In the genomic region with DNA sequence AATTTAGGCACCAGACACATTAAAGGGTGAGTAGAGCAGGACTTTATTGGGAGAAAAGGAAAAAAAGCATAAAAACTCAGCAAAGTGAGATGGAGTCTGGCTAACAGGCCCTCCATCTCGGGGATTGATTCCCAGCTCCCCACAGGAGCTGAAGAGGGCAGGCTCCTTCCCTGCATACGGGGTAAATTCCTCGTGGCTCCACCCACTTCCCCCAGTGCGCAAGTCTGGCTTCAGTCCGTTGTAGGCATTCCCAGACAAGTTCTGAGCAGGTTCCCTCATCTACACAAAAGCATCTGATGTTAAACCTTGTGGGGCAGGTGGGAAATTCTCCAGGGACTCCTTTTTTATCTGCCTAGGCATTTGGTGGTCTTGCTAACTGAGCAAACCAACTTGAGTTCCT, we compare ENCODE assay signal across 3 cellular contexts.
TF ChIP-seq lines count a peak whose summit lies in the region.

No MANE protein-coding gene starts in this region.

TF ChIP-seq in GM23338, 12 proteins besides CTCF, POLR2A, EP300 and RAD21:
- no peak for TF ChIP-seq NANOG (IDR thresholded peaks at IDR 0.05; ENCODE audit: borderline replicate concordance)
- TF ChIP-seq POLR2AphosphoS5 (IDR thresholded peaks at IDR 0.05; ENCODE audit: low read depth) = no peak
- no peak for TF ChIP-seq CREB1 (CRISPR knock-in tag; IDR thresholded peaks at IDR 0.05; ENCODE audit: low read depth)
- no peak for TF ChIP-seq STAT1 (IDR thresholded peaks at IDR 0.05; ENCODE audit: unreplicated experiment)
- no peak for TF ChIP-seq ZNF331 (CRISPR knock-in tag; IDR thresholded peaks at IDR 0.05; ENCODE audit: low read depth)
- TF ChIP-seq, protein P1, sequence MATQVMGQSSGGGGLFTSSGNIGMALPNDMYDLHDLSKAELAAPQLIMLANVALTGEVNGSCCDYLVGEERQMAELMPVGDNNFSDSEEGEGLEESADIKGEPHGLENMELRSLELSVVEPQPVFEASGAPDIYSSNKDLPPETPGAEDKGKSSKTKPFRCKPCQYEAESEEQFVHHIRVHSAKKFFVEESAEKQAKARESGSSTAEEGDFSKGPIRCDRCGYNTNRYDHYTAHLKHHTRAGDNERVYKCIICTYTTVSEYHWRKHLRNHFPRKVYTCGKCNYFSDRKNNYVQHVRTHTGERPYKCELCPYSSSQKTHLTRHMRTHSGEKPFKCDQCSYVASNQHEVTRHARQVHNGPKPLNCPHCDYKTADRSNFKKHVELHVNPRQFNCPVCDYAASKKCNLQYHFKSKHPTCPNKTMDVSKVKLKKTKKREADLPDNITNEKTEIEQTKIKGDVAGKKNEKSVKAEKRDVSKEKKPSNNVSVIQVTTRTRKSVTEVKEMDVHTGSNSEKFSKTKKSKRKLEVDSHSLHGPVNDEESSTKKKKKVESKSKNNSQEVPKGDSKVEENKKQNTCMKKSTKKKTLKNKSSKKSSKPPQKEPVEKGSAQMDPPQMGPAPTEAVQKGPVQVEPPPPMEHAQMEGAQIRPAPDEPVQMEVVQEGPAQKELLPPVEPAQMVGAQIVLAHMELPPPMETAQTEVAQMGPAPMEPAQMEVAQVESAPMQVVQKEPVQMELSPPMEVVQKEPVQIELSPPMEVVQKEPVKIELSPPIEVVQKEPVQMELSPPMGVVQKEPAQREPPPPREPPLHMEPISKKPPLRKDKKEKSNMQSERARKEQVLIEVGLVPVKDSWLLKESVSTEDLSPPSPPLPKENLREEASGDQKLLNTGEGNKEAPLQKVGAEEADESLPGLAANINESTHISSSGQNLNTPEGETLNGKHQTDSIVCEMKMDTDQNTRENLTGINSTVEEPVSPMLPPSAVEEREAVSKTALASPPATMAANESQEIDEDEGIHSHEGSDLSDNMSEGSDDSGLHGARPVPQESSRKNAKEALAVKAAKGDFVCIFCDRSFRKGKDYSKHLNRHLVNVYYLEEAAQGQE (IDR thresholded peaks at IDR 0.05; ENCODE audit: unreplicated experiment) = no peak
- TF ChIP-seq JUNB (IDR thresholded peaks at IDR 0.05; ENCODE audit: unreplicated experiment) = no peak
TF ChIP-seq in GM23338: peak in this region for 0.

TF ChIP-seq in WTC11, 78 proteins besides CTCF, POLR2A, EP300 and RAD21 (continues in another document):
- TF ChIP-seq SOX15 (CRISPR knock-in tag; IDR thresholded peaks at IDR 0.05) (no peak), CBFB (CRISPR knock-in tag; IDR thresholded peaks at IDR 0.05; ENCODE audit: low read depth) (no peak), GTF2I (CRISPR knock-in tag; conservative IDR thresholded peaks at IDR 0.05) (no peak), EMX1 (CRISPR knock-in tag; IDR thresholded peaks at IDR 0.05) (no peak), ESRRA (CRISPR knock-in tag; IDR thresholded peaks at IDR 0.05; ENCODE audit: borderline replicate concordance) (no peak), ZNF423 (CRISPR knock-in tag; IDR thresholded peaks at IDR 0.05) (no peak), CREM (CRISPR knock-in tag; IDR thresholded peaks at IDR 0.05) (no peak), SMAD4 (CRISPR knock-in tag; IDR thresholded peaks at IDR 0.05) (no peak), CREB1 (CRISPR knock-in tag; IDR thresholded peaks at IDR 0.05) (no peak), PRRX2 (CRISPR knock-in tag; IDR thresholded peaks at IDR 0.05) (no peak)
- TF ChIP-seq, protein P2, sequence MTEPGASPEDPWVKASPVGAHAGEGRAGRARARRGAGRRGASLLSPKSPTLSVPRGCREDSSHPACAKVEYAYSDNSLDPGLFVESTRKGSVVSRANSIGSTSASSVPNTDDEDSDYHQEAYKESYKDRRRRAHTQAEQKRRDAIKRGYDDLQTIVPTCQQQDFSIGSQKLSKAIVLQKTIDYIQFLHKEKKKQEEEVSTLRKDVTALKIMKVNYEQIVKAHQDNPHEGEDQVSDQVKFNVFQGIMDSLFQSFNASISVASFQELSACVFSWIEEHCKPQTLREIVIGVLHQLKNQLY (CRISPR knock-in tag; IDR thresholded peaks at IDR 0.05) = no peak
- TF ChIP-seq, protein P3, sequence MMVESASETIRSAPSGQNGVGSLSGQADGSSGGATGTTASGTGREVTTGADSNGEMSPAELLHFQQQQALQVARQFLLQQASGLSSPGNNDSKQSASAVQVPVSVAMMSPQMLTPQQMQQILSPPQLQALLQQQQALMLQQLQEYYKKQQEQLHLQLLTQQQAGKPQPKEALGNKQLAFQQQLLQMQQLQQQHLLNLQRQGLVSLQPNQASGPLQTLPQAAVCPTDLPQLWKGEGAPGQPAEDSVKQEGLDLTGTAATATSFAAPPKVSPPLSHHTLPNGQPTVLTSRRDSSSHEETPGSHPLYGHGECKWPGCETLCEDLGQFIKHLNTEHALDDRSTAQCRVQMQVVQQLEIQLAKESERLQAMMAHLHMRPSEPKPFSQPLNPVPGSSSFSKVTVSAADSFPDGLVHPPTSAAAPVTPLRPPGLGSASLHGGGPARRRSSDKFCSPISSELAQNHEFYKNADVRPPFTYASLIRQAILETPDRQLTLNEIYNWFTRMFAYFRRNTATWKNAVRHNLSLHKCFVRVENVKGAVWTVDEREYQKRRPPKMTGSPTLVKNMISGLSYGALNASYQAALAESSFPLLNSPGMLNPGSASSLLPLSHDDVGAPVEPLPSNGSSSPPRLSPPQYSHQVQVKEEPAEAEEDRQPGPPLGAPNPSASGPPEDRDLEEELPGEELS (CRISPR knock-in tag; IDR thresholded peaks at IDR 0.05) = no peak
- TF ChIP-seq, protein P4, sequence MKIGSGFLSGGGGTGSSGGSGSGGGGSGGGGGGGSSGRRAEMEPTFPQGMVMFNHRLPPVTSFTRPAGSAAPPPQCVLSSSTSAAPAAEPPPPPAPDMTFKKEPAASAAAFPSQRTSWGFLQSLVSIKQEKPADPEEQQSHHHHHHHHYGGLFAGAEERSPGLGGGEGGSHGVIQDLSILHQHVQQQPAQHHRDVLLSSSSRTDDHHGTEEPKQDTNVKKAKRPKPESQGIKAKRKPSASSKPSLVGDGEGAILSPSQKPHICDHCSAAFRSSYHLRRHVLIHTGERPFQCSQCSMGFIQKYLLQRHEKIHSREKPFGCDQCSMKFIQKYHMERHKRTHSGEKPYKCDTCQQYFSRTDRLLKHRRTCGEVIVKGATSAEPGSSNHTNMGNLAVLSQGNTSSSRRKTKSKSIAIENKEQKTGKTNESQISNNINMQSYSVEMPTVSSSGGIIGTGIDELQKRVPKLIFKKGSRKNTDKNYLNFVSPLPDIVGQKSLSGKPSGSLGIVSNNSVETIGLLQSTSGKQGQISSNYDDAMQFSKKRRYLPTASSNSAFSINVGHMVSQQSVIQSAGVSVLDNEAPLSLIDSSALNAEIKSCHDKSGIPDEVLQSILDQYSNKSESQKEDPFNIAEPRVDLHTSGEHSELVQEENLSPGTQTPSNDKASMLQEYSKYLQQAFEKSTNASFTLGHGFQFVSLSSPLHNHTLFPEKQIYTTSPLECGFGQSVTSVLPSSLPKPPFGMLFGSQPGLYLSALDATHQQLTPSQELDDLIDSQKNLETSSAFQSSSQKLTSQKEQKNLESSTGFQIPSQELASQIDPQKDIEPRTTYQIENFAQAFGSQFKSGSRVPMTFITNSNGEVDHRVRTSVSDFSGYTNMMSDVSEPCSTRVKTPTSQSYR (CRISPR knock-in tag; IDR thresholded peaks at IDR 0.05) = no peak
- TF ChIP-seq, protein P5, sequence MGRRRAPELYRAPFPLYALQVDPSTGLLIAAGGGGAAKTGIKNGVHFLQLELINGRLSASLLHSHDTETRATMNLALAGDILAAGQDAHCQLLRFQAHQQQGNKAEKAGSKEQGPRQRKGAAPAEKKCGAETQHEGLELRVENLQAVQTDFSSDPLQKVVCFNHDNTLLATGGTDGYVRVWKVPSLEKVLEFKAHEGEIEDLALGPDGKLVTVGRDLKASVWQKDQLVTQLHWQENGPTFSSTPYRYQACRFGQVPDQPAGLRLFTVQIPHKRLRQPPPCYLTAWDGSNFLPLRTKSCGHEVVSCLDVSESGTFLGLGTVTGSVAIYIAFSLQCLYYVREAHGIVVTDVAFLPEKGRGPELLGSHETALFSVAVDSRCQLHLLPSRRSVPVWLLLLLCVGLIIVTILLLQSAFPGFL (CRISPR knock-in tag; IDR thresholded peaks at IDR 0.05; ENCODE audit: borderline replicate concordance) = no peak
- TF ChIP-seq, protein P6, sequence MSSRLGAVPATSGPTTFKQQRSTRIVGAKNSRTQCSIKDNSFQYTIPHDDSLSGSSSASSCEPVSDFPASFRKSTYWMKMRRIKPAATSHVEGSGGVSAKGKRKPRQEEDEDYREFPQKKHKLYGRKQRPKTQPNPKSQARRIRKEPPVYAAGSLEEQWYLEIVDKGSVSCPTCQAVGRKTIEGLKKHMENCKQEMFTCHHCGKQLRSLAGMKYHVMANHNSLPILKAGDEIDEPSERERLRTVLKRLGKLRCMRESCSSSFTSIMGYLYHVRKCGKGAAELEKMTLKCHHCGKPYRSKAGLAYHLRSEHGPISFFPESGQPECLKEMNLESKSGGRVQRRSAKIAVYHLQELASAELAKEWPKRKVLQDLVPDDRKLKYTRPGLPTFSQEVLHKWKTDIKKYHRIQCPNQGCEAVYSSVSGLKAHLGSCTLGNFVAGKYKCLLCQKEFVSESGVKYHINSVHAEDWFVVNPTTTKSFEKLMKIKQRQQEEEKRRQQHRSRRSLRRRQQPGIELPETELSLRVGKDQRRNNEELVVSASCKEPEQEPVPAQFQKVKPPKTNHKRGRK (CRISPR knock-in tag; IDR thresholded peaks at IDR 0.05; ENCODE audit: borderline replicate concordance) = no peak

TF ChIP-seq in H1, 55 proteins besides CTCF, POLR2A, EP300 and RAD21:
- TF ChIP-seq TBP (IDR thresholded peaks at IDR 0.05; ENCODE audit: low read depth, low read length) (no peak), NRF1 (IDR thresholded peaks at IDR 0.05; ENCODE audit: low read depth, low read length) (no peak), FOSL1 (IDR thresholded peaks at IDR 0.05; ENCODE audit: insufficient read depth, low read depth, low read length) (no peak), JUN (IDR thresholded peaks at IDR 0.05; ENCODE audit: low read depth, low read length) (no peak), GTF2F1 (IDR thresholded peaks at IDR 0.05; ENCODE audit: borderline replicate concordance, low read depth, low read length) (no peak), KDM1A (IDR thresholded peaks at IDR 0.05; ENCODE audit: borderline replicate concordance, low read length) (no peak), RXRA (IDR thresholded peaks at IDR 0.05; ENCODE audit: insufficient read depth, low read depth, low read length) (no peak), ZNF274 (IDR thresholded peaks at IDR 0.05; ENCODE audit: borderline replicate concordance, extremely low read depth, low read length) (no peak), SAP30 (IDR thresholded peaks at IDR 0.05; ENCODE audit: insufficient read depth, insufficient replicate concordance, low read length) (no peak), CHD1 (IDR thresholded peaks at IDR 0.05; ENCODE audit: low read depth, low read length) (no peak), CHD2 (IDR thresholded peaks at IDR 0.05; ENCODE audit: low read length) (no peak), KDM4A (IDR thresholded peaks at IDR 0.05; ENCODE audit: low read depth, low read length, severe bottlenecking) (no peak), CEBPB (IDR thresholded peaks at IDR 0.05; ENCODE audit: low read depth, low read length) (no peak), EZH2 (IDR thresholded peaks at IDR 0.05; ENCODE audit: low read depth, low read length, severe bottlenecking) (no peak), BACH1 (IDR thresholded peaks at IDR 0.05; ENCODE audit: low read length) (no peak), CBX8 (IDR thresholded peaks at IDR 0.05; ENCODE audit: borderline replicate concordance, low read depth, low read length) (no peak), SIX5 (IDR thresholded peaks at IDR 0.05; ENCODE audit: low read depth, low read length) (no peak), SIN3A (conservative IDR thresholded peaks at IDR 0.05 in 1 of 2, IDR thresholded peaks at IDR 0.05 in 1 of 2; ENCODE audit: low read depth in 1 of 2, low read length in 2 of 2) (no peak)
- TF ChIP-seq, protein P7, sequence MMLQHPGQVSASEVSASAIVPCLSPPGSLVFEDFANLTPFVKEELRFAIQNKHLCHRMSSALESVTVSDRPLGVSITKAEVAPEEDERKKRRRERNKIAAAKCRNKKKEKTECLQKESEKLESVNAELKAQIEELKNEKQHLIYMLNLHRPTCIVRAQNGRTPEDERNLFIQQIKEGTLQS (IDR thresholded peaks at IDR 0.05; ENCODE audit: insufficient read depth, low read depth, low read length) = no peak
- TF ChIP-seq, protein P8, sequence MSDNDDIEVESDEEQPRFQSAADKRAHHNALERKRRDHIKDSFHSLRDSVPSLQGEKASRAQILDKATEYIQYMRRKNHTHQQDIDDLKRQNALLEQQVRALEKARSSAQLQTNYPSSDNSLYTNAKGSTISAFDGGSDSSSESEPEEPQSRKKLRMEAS (IDR thresholded peaks at IDR 0.05) = no peak
TF ChIP-seq in H1: peak in this region for 0.
